Comparison of ENCODE assay signal across 1 cellular context in the genomic region with DNA sequence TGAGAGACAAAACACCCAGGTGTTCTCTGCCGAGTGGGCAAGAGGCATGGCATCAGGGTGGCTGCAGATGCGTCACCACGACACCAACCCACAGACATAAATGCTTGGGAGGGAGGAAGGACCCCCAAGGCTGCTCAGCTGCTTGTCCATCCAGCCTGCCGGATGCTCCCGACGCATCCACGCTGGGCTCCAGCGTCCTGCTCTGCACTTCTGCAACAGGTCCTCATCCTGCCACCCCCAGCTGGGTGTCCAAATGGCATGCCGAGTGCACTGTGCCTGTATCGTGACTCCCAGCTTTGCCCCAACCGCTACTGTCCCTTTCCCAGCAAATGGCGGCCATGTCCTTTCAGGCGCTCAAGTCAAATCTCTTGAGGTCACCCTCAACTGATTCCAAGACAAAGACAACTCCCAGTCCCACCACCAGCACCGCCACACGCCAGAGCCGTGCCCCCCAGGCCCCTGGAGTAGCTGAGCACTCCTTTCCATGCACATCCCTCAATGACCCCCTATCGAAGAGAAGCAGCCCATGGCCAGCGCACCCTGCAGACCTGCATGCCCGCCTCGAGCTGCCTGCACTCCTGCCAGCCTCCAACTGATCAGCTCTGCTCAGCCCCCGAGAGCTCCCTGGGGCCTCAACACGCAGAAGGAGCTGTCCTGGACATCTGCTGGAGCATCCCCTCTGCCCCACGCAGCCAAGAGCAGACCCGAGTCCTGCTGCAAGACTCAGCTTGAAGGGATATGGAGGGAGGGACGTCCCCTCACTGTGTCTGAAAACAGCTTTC.
TF ChIP-seq lines count a peak whose summit lies in the region.

No MANE protein-coding gene starts in this region.

TF ChIP-seq in H1, 55 proteins besides CTCF, POLR2A, EP300 and RAD21:
- TF ChIP-seq SRF (IDR thresholded peaks at IDR 0.05; ENCODE audit: low read depth, low read length) (no peak), CREB1 (IDR thresholded peaks at IDR 0.05) (no peak), BACH1 (IDR thresholded peaks at IDR 0.05; ENCODE audit: low read length) (no peak), RBBP5 (IDR thresholded peaks at IDR 0.05; ENCODE audit: borderline replicate concordance, low read depth, low read length) (no peak), BCL11A (IDR thresholded peaks at IDR 0.05; ENCODE audit: low read depth in 2 of 2, low read length in 2 of 2) (no peak), JUN (IDR thresholded peaks at IDR 0.05; ENCODE audit: low read depth, low read length) (no peak), EGR1 (IDR thresholded peaks at IDR 0.05; ENCODE audit: borderline replicate concordance, low read depth, low read length) (no peak), HDAC2 (IDR thresholded peaks at IDR 0.05; ENCODE audit: borderline replicate concordance in 1 of 2, low read depth in 2 of 2, low read length in 2 of 2) (no peak), SIN3A (conservative IDR thresholded peaks at IDR 0.05 in 1 of 2, IDR thresholded peaks at IDR 0.05 in 1 of 2; ENCODE audit: low read depth in 1 of 2, low read length in 2 of 2) (no peak), JUND (IDR thresholded peaks at IDR 0.05; ENCODE audit: low read length) (no peak), CBX8 (IDR thresholded peaks at IDR 0.05; ENCODE audit: borderline replicate concordance, low read depth, low read length) (no peak), NANOG (IDR thresholded peaks at IDR 0.05; ENCODE audit: insufficient read depth, low read depth, low read length, poor library complexity, severe bottlenecking) (no peak), CEBPB (IDR thresholded peaks at IDR 0.05; ENCODE audit: low read depth, low read length) (no peak), RFX5 (IDR thresholded peaks at IDR 0.05; ENCODE audit: borderline replicate concordance, low read depth, low read length) (no peak), RNF2 (IDR thresholded peaks at IDR 0.05; ENCODE audit: borderline replicate concordance, low read depth, low read length, missing control alignments, poor library complexity, severe bottlenecking) (no peak), GTF2F1 (IDR thresholded peaks at IDR 0.05; ENCODE audit: borderline replicate concordance, low read depth, low read length) (no peak), TAF7 (optimal IDR thresholded peaks at IDR 0.05; ENCODE audit: borderline replicate concordance, low read depth, low read length) (no peak)
- TF ChIP-seq, protein P1, sequence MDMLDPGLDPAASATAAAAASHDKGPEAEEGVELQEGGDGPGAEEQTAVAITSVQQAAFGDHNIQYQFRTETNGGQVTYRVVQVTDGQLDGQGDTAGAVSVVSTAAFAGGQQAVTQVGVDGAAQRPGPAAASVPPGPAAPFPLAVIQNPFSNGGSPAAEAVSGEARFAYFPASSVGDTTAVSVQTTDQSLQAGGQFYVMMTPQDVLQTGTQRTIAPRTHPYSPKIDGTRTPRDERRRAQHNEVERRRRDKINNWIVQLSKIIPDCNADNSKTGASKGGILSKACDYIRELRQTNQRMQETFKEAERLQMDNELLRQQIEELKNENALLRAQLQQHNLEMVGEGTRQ (IDR thresholded peaks at IDR 0.05; ENCODE audit: low read length), result no peak
- TF ChIP-seq, protein P2, sequence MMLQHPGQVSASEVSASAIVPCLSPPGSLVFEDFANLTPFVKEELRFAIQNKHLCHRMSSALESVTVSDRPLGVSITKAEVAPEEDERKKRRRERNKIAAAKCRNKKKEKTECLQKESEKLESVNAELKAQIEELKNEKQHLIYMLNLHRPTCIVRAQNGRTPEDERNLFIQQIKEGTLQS (IDR thresholded peaks at IDR 0.05; ENCODE audit: insufficient read depth, low read depth, low read length), result no peak
- TF ChIP-seq, protein P3, sequence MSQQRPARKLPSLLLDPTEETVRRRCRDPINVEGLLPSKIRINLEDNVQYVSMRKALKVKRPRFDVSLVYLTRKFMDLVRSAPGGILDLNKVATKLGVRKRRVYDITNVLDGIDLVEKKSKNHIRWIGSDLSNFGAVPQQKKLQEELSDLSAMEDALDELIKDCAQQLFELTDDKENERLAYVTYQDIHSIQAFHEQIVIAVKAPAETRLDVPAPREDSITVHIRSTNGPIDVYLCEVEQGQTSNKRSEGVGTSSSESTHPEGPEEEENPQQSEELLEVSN (IDR thresholded peaks at IDR 0.05), result no peak
